13 cellular contexts compared by ENCODE assay signal in the genomic region with DNA sequence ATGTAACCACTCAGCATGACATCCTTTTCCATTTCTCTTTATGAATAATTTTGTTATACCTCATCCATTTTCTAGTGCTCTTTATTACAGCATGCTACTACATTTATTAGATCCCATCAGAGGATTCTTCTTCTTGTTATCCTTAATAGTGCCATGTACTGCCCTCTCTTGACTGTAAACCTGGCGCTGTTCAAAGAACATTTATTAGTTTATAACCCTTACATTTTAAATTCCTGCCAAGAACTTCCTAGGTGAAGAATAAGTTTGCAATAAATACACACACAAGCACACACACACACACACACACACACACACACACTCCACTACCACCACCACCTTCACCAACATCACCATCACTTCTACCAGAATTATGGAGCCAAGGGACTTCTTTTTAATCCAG.
DNase-seq lines count a peak whose midpoint lies in the region; ATAC-seq and TF ChIP-seq lines count a peak whose summit lies in the region.
"Had no signal": no experiment of that assay in that cellular context is flagged by ENCODE, and none has a peak within 500 bp of the region (broad histone marks: within the 10 kb centered on the region; RNA-seq: fewer than 3 reads in every experiment).

No MANE protein-coding gene starts in this region.

- H3K27ac ChIP-seq in HEK293 (ENCODE audit: extremely low read depth, low read depth, low read length): no peak overlapping the region
- no peak overlapping the region for H3K27ac ChIP-seq in VCaP

- no peaks in the 10 kb centered on the region for H3K9me3 ChIP-seq in HEK293 (ENCODE audit: control insufficient read depth, insufficient read depth, low read depth, low read length)
- no peaks in the 10 kb centered on the region for H3K9me3 ChIP-seq in mucosa of descending colon
- H3K9me3 ChIP-seq: HAP-1 had no signal

- peak in 1 of 3 donors; percentile 21 for DNase-seq in mucosa of descending colon
- DNase-seq in NCI-H82 (lab: John Stamatoyannopoulos, UW): no peak
- DNase-seq: C1 segment of cervical spinal cord; CD4-positive, alpha-beta memory T cell; COR-L47; DMS153; DND-41; GOT3 had no signal

- H3K4me3 ChIP-seq in HEK293 (ENCODE audit: low read depth, low read length): no peak overlapping the region
- H3K4me3 ChIP-seq in mucosa of descending colon: no peak overlapping the region
- H3K4me3 ChIP-seq: HAP-1 had no signal

- POLR2A ChIA-PET in HEK293 (lab: Yijun Ruan, JAX): no interaction called here

- CTCF ChIA-PET in HEK293 (lab: Yijun Ruan, JAX): interaction anchor here (0.6 kb wide), 1 partner anchor 186 kb away, joined by 4 read pairs; no protein-coding TSS in a partner anchor

- intact Hi-C loops in mucosa of descending colon (cut with DNase I, micrococcal nuclease): no loop called here

- H3K4me1 ChIP-seq in HEK293 (ENCODE audit: control insufficient read depth, insufficient read depth, low read length) (no peaks in the 10 kb centered on the region), mucosa of descending colon (ENCODE audit: low read depth) (no peaks in the 10 kb centered on the region)
- H3K4me1 ChIP-seq: HAP-1 had no signal

- ATAC-seq in mucosa of descending colon (peak; percentile 70), HG03565 (IDR thresholded peaks at IDR 0.05; ENCODE audit: unreplicated experiment) (no peak), HG03354 (IDR thresholded peaks at IDR 0.05; ENCODE audit: poor library complexity, severe bottlenecking, unreplicated experiment) (no peak)

- H3K36me3 ChIP-seq in HEK293 (ENCODE audit: control insufficient read depth in 2 of 2, insufficient read depth in 1 of 2, low read length in 2 of 2): no peaks in the 10 kb centered on the region
- no peaks in the 10 kb centered on the region for H3K36me3 ChIP-seq in mucosa of descending colon (ENCODE audit: low read depth)
- H3K36me3 ChIP-seq: HAP-1 had no signal

- TF ChIP-seq CTCF in HEK293 (tag by site-specific recombination; IDR thresholded peaks at IDR 0.05): no peak
- peak; percentile 22; the same call in 1 of the 2 replicates for TF ChIP-seq CTCF in VCaP (conservative IDR thresholded peaks at IDR 0.05)
- no peak for TF ChIP-seq CTCF in mucosa of descending colon (IDR thresholded peaks at IDR 0.05)

TF ChIP-seq in HEK293, 187 proteins besides CTCF, POLR2A, EP300 and RAD21:
- TF ChIP-seq KLF7 (tag by site-specific recombination; IDR thresholded peaks at IDR 0.05; ENCODE audit: borderline replicate concordance): no peak
- TF ChIP-seq ZNF157 (tag by site-specific recombination; IDR thresholded peaks at IDR 0.05): peak; percentile 65
